In genomic region chr17:48611681-48612455, GRCh38 we compare ENCODE assay signal across 10 cellular contexts. TPM values are rescaled to one million over a fixed set of nuclear protein-coding genes. Genes with fewer than 3 reads are reported as not detected.
A peak's percentile ranks its signal among the peaks of the same experiment; 100 is the strongest.
DNase-seq lines count a peak whose midpoint lies in the region; ATAC-seq, FAIRE-seq and TF ChIP-seq lines count a peak whose summit lies in the region.
"Had no signal": no experiment of that assay in that cellular context is flagged by ENCODE, and none has a peak within 500 bp of the region (broad histone marks: within the 10 kb centered on the region; RNA-seq: fewer than 3 reads in every experiment).

No MANE protein-coding gene starts in this region.

- FAIRE-seq in GM12891 (lab: Jason Lieb, UNC) = peak; percentile 74

- peak overlapping the region; percentile 93 for H3K4me3 Mint-ChIP-seq in central memory CD8-positive, alpha-beta T cell

- no peak for ATAC-seq in central memory CD8-positive, alpha-beta T cell (replicated peaks; ENCODE audit: extremely low read depth, poor library complexity, severe bottlenecking)
- no peak for ATAC-seq in sciatic nerve

- H3K9me3 Mint-ChIP-seq in central memory CD8-positive, alpha-beta T cell = no peaks in the 10 kb centered on the region

- H3K27ac Mint-ChIP-seq in central memory CD8-positive, alpha-beta T cell (ENCODE audit: low read depth) = peak overlapping the region; percentile 42

- intact Hi-C loops in sciatic nerve (cut with DNase I) = loop anchor here (2.0 kb wide), 1 partner anchor 61 kb away; no protein-coding TSS in a partner anchor

- DNase-seq in GM12891 (ENCODE audit: insufficient read length, low spot score) = no peak
- peak; percentile 63 for DNase-seq in NCI-H2081 treated with DMSO at 0.1 percent for 48 hours (lab: John Stamatoyannopoulos, UW)
- DNase-seq in central memory CD8-positive, alpha-beta T cell (ENCODE audit: low spot score in 2 of 2) = no peak
- no peak for DNase-seq in skeletal muscle cell (ENCODE audit: low read depth)
- DNase-seq in sciatic nerve (ENCODE audit: low spot score) = no peak
- no peak for DNase-seq in foreskin melanocyte
- no peak for DNase-seq in effector CD4-positive, alpha-beta T cell
- DNase-seq in OCI-M2 (lab: John Stamatoyannopoulos, UW; ENCODE audit: unreplicated experiment) = no peak

- peaks cover 29% of the 10 kb centered on the region for H3K36me3 Mint-ChIP-seq in central memory CD8-positive, alpha-beta T cell (ENCODE audit: insufficient read depth)

- peak overlapping the region; percentile 53 for H3K4me3 ChIP-seq in skeletal muscle cell (ENCODE audit: low read depth, low read length)

- peaks cover 49% of the 10 kb centered on the region for H3K4me1 Mint-ChIP-seq in central memory CD8-positive, alpha-beta T cell

- H3K27me3 Mint-ChIP-seq in central memory CD8-positive, alpha-beta T cell = peaks cover 84% of the 10 kb centered on the region

- TF ChIP-seq POLR2A in GM12891 (IDR thresholded peaks at IDR 0.05; ENCODE audit: low read depth, low read length) = no peak

TF ChIP-seq in GM12891, 5 proteins besides CTCF, POLR2A, EP300 and RAD21:
- TF ChIP-seq SPI1 (IDR thresholded peaks at IDR 0.05; ENCODE audit: low read depth, low read length) (no peak), POLR2AphosphoS5 (IDR thresholded peaks at IDR 0.05; ENCODE audit: low read depth, low read length) (no peak), PAX5 (IDR thresholded peaks at IDR 0.05; ENCODE audit: insufficient read depth, low read length, severe bottlenecking) (no peak), POU2F2 (IDR thresholded peaks at IDR 0.05; ENCODE audit: low read depth, low read length) (no peak), TAF1 (IDR thresholded peaks at IDR 0.05; ENCODE audit: low read depth, low read length) (no peak)

RNA-seq across cellular contexts. Expression of gene HOXB7, which starts 1.1 kb away (rescaled TPM):
- polyA plus RNA-seq in GM12891 (2012; ENCODE audit: low read depth, missing spikeins) = 2.3 TPM
- 8.1 TPM for total RNA-seq in sciatic nerve

RNA-seq across cellular contexts. Expression of gene HOXB8, which starts 3.2 kb away (rescaled TPM):
- not detected for polyA plus RNA-seq in GM12891 (2012; ENCODE audit: low read depth, missing spikeins)
- 0.98 TPM for total RNA-seq in sciatic nerve
- total RNA-seq: liver, SJSA1 had no signal
- polyA plus RNA-seq: liver had no signal

RNA-seq across cellular contexts. Expression of gene HOXB6, which starts 7.1 kb away (rescaled TPM):
- 0.12 TPM for polyA plus RNA-seq in GM12891 (2012; ENCODE audit: low read depth, missing spikeins)
- 6.3 TPM for total RNA-seq in sciatic nerve

RNA-seq across cellular contexts. Expression of gene HOXB9, which starts 14.3 kb away (rescaled TPM):
- polyA plus RNA-seq in GM12891 (2012; ENCODE audit: low read depth, missing spikeins) = 0.14 TPM
- total RNA-seq in sciatic nerve = 0.18 TPM
- total RNA-seq: liver had no signal
- polyA plus RNA-seq: liver had no signal

RNA-seq across cellular contexts. Expression of gene HOXB5, which starts 18.3 kb away (rescaled TPM):
- polyA plus RNA-seq in GM12891 (2012; ENCODE audit: low read depth, missing spikeins) = not detected
- total RNA-seq in sciatic nerve = 2.4 TPM
